Comparison of ENCODE assay signal across 8 cellular contexts in genomic region chr9:134390537-134390936, GRCh38.
DNase-seq lines count a peak whose midpoint lies in the region; ATAC-seq, FAIRE-seq and TF ChIP-seq lines count a peak whose summit lies in the region.

No MANE protein-coding gene starts in this region.

- intact Hi-C loops in tibial artery (cut with DNase I; ENCODE audit: low total_unique reads): no loop called here

- no peak overlapping the region for H3K27ac ChIP-seq in tibial artery

- no peaks in the 10 kb centered on the region for H3K9me3 ChIP-seq in tibial artery

- DNase-seq in GM18507 (ENCODE audit: extremely low spot score, insufficient read length, low read depth) (peak; percentile 44), tibial artery (no peak), DMS114 treated with DMSO at 0.1 percent for 48 hours (lab: John Stamatoyannopoulos, UW; ENCODE audit: unreplicated experiment) (no peak), SW 1271 (lab: John Stamatoyannopoulos, UW) (no peak), SIG-M5 (lab: John Stamatoyannopoulos, UW) (no peak)
- peak; percentile 67 for DNase-seq in activated CD8-positive, alpha-beta memory T cell treated with anti-CD3 and anti-CD28 coated beads, Interleukin-2, amount 50 U/mL, for 4 hours
- peak; percentile 38 to 60 for DNase-seq in stimulated activated CD4-positive, alpha-beta T cell treated with anti-CD3 and anti-CD28 coated beads, Interleukin-15, amount 100 ng/mL, for 1 hour (ENCODE audit: low read depth in 1 of 2, low spot score in 1 of 2)

- FAIRE-seq in GM18507 (lab: Jason Lieb, UNC): no peak

- ATAC-seq in HG03045 (IDR thresholded peaks at IDR 0.05; ENCODE audit: unreplicated experiment): peak; percentile 31

- H3K4me3 ChIP-seq in tibial artery: no peak overlapping the region

- peaks cover 0 to 94% (median 71%) of the 10 kb centered on the region in 4 donors for H3K4me1 ChIP-seq in tibial artery

- H3K36me3 ChIP-seq in tibial artery: no peaks in the 10 kb centered on the region

- no peak for TF ChIP-seq CTCF in tibial artery (IDR thresholded peaks at IDR 0.05)

- no peaks in the 10 kb centered on the region for H3K27me3 ChIP-seq in tibial artery

Comparison
In these comparisons a context has a peak if more than half of its experiments do, and no peak if none do; other contexts are left out.
1. DNase-seq: peak in GM18507 (single experiment), activated CD8-positive, alpha-beta memory T cell treated with anti-CD3 and anti-CD28 coated beads, Interleukin-2, amount 50 U/mL, for 4 hours (single experiment) and stimulated activated CD4-positive, alpha-beta T cell treated with anti-CD3 and anti-CD28 coated beads, Interleukin-15, amount 100 ng/mL, for 1 hour (2 of 2); none in tibial artery (0 of 2), DMS114 treated with DMSO at 0.1 percent for 48 hours (single experiment), SW 1271 (0 of 2) and SIG-M5 (single experiment).